In genomic region chr5:112174959-112175594, GRCh38 we compare ENCODE assay signal across 8 cellular contexts.
DNase-seq lines count a peak whose midpoint lies in the region; ATAC-seq and TF ChIP-seq lines count a peak whose summit lies in the region.

No MANE protein-coding gene starts in this region.

- ATAC-seq in left lung = peak; percentile 78

- H4K5ac ChIP-seq in H9 (ENCODE audit: insufficient read length, low read depth, low read length) = no peak overlapping the region

- WGBS in H9 (ENCODE audit: extremely low coverage, insufficient read length, low lambda C conversion rate) = no CpG with 5 or more reads among the region's 8 CpGs
- 27 to 29% methylated on average over 7 to 8 of the region's 8 CpGs for WGBS in transverse colon (ENCODE audit: low coverage in 1 of 2), 2 donors

- no peaks in the 10 kb centered on the region for H3K79me1 ChIP-seq in H9 (ENCODE audit: insufficient read depth, low read depth, low read length, poor library complexity, severe bottlenecking)

- no peak overlapping the region for H2BK20ac ChIP-seq in H9 (ENCODE audit: low read depth, low read length, poor library complexity, severe bottlenecking)

- no peaks in the 10 kb centered on the region for H3K79me2 ChIP-seq in H9 (ENCODE audit: insufficient read depth, low read length)

- H3K23me2 ChIP-seq in H9 (ENCODE audit: insufficient read length, low read depth, low read length, poor library complexity, severe bottlenecking) = no peaks in the 10 kb centered on the region

- H3K27ac Mint-ChIP-seq in H9 = no peak overlapping the region; a peak in 1 of 7 replicates

- H3T11ph ChIP-seq in H9 (ENCODE audit: low read length) = no peak overlapping the region

- H4K20me1 ChIP-seq in H9 (ENCODE audit: control insufficient read depth, insufficient read depth, insufficient read length) = no peaks in the 10 kb centered on the region

- no peaks in the 10 kb centered on the region for H3K36me3 Mint-ChIP-seq in H9 (ENCODE audit: insufficient read depth in 1 of 3, low read depth in 3 of 3)

- no peak for TF ChIP-seq POLR2A in transverse colon (IDR thresholded peaks at IDR 0.05)

- no peak overlapping the region for H2BK5ac ChIP-seq in H9 (ENCODE audit: insufficient read length, low read length)

- H3K4me2 ChIP-seq in H9 (ENCODE audit: insufficient read depth, insufficient read length, low read length) = peak overlapping the region; percentile 43

- intact Hi-C loops in left lung (cut with DNase I) (no loop called here), transverse colon (cut with DNase I; ENCODE audit: low total_unique reads) (loop anchor here (10.0 kb wide), 1 partner anchor 240 kb away; the partner anchor contains the start of gene EPB41L4A)

- no peak overlapping the region for H3K4ac ChIP-seq in H9 (ENCODE audit: low read depth, low read length)

- H4K8ac ChIP-seq in H9 (replicated peaks; ENCODE audit: insufficient read length, low read depth, low read length) = no peak overlapping the region

- no peaks in the 10 kb centered on the region for H3K27me3 Mint-ChIP-seq in H9 (ENCODE audit: low read depth)

- H3K27ac ChIP-seq in H9 (ENCODE audit: insufficient read length, low read depth, low read length) (no peak overlapping the region), RWPE1 (no peak overlapping the region), left lung (no peak overlapping the region), transverse colon (no peak overlapping the region)

- no peak overlapping the region for H3K56ac ChIP-seq in H9 (ENCODE audit: insufficient read length, low read depth, low read length)

- H2BK120ac ChIP-seq in H9 (ENCODE audit: low read depth, low read length, poor library complexity, severe bottlenecking) = no peak overlapping the region

- peak; percentile 81 for TF ChIP-seq CTCF in H9 (conservative IDR thresholded peaks at IDR 0.05)
- peak; percentile 58 for TF ChIP-seq CTCF in LNCaP clone FGC (IDR thresholded peaks at IDR 0.05; ENCODE audit: control insufficient read depth, extremely low read depth, insufficient read depth)
- TF ChIP-seq CTCF in RWPE1 (conservative IDR thresholded peaks at IDR 0.05; ENCODE audit: low read depth) = peak; percentile 82
- peak; percentile 30 to 52 for TF ChIP-seq CTCF in left lung (IDR thresholded peaks at IDR 0.05)
- TF ChIP-seq CTCF in transverse colon (IDR thresholded peaks at IDR 0.05) = peak; percentile 52 to 66 (median 58)

- TF ChIP-seq EP300 in transverse colon (IDR thresholded peaks at IDR 0.05; ENCODE audit: low read depth) = no peak

- CTCF ChIA-PET in RWPE1 (lab: Yijun Ruan, JAX) = interaction anchor here (0.6 to 2.6 kb wide), 19 partner anchors 9 to 748 kb away, joined by 3 to 38 read pairs (median 3); partner anchors contain the start of gene EPB41L4A

- no peak overlapping the region for H3K9ac ChIP-seq in H9 (ENCODE audit: extremely low read depth, insufficient read length, low read length)

- POLR2A ChIA-PET in RWPE1 (lab: Yijun Ruan, JAX; ENCODE audit: low non-redundant PET) = no interaction called here

- H3K4me1 Mint-ChIP-seq in H9 = peaks cover 2 to 11% of the 10 kb centered on the region in 2 experiments; a peak in 3 of 4 replicates

- H3K4me1 ChIP-seq in H9 (ENCODE audit: insufficient read depth, low read length) = no peaks in the 10 kb centered on the region
- no peaks in the 10 kb centered on the region for H3K4me1 ChIP-seq in left lung
- peaks cover 0 to 4% (median 1%) of the 10 kb centered on the region in 4 donors for H3K4me1 ChIP-seq in transverse colon

- H2BK12ac ChIP-seq in H9 (ENCODE audit: insufficient read length, low read depth, low read length) = no peak overlapping the region

- H3K9me3 ChIP-seq in H9 (ENCODE audit: control insufficient read depth, low read depth, low read length) (no peaks in the 10 kb centered on the region), left lung (no peaks in the 10 kb centered on the region), transverse colon (no peaks in the 10 kb centered on the region)

- no peak overlapping the region for H3K14ac ChIP-seq in H9 (ENCODE audit: insufficient read depth, low read length)

- no peak overlapping the region for H3K4me3 Mint-ChIP-seq in H9

- H4K91ac ChIP-seq in H9 (ENCODE audit: insufficient read length, low read depth, low read length) = no peak overlapping the region

- H3K27me3 ChIP-seq in H9 (ENCODE audit: insufficient read depth, low read length) = no peaks in the 10 kb centered on the region
- no peaks in the 10 kb centered on the region for H3K27me3 ChIP-seq in left lung
- no peaks in the 10 kb centered on the region for H3K27me3 ChIP-seq in transverse colon

- H3K36me3 ChIP-seq in left lung (no peaks in the 10 kb centered on the region), transverse colon (no peaks in the 10 kb centered on the region)

- in situ Hi-C loops in transverse colon (cut with MboI; ENCODE audit: low pct_ligation_motif_present in 1 of 4, low pct_unique_long_range_greater_than_20kb in 1 of 4, low sequenced_read_pairs in 3 of 4) = loop anchor here in 2 of 4 donors (10.0 to 25.0 kb wide), 3 partner anchors 250 to 587 kb away; no protein-coding TSS in a partner anchor

- no peak overlapping the region for H3K23ac ChIP-seq in H9 (ENCODE audit: insufficient read length, low read depth, low read length)

- no peak overlapping the region for H2AK5ac ChIP-seq in H9 (ENCODE audit: insufficient read length, low read length)

- no peak overlapping the region for H2BK15ac ChIP-seq in H9 (ENCODE audit: low read depth, low read length)

- H3K4me3 ChIP-seq in LNCaP clone FGC (ENCODE audit: low read depth, low read length) (no peak overlapping the region), left lung (no peak overlapping the region), transverse colon (no peak overlapping the region)

- H3K9me3 Mint-ChIP-seq in H9 = no peaks in the 10 kb centered on the region

- H2AFZ ChIP-seq in H9 (ENCODE audit: low read length) = peak overlapping the region; percentile 96

- H3K18ac ChIP-seq in H9 (ENCODE audit: insufficient read length, low read depth, low read length) = no peak overlapping the region

- DNase-seq in stimulated activated CD4-positive, alpha-beta T cell treated with anti-CD3 and anti-CD28 coated beads, Interleukin-1b, Interleukin-23, amount 100 ng/mL, for 48 hours = peak; percentile 43
- no peak for DNase-seq in stimulated activated CD4-positive, alpha-beta T cell treated with anti-CD3 and anti-CD28 coated beads, Interleukin-4, amount 100 ng/mL, for 1 hour
- DNase-seq in H9 (no peak), LNCaP clone FGC (ENCODE audit: low read depth) (peak; percentile 59), RWPE1 (ENCODE audit: low spot score) (peak; percentile 69), left lung (no peak), transverse colon (no peak)
- peak; percentile 27 for DNase-seq in central memory CD4-positive, alpha-beta T cell

Comparison
In these comparisons a context has a peak if more than half of its experiments do, and no peak if none do; other contexts are left out.
1. DNase-seq: peak in stimulated activated CD4-positive, alpha-beta T cell treated with anti-CD3 and anti-CD28 coated beads, Interleukin-1b, Interleukin-23, amount 100 ng/mL, for 48 hours (single experiment), LNCaP clone FGC (single experiment), RWPE1 (single experiment) and central memory CD4-positive, alpha-beta T cell (single experiment); none in stimulated activated CD4-positive, alpha-beta T cell treated with anti-CD3 and anti-CD28 coated beads, Interleukin-4, amount 100 ng/mL, for 1 hour (single experiment), H9 (single experiment), left lung (0 of 2) and transverse colon (single experiment).
2. Peak in every context shown above with its lines, with median percentiles within 50 percentile points of each other: CTCF ChIP-seq.